12 cellular contexts compared by ENCODE assay signal in genomic region chr2:235917506-235917905, GRCh38.
"Had no signal": no experiment of that assay in that cellular context is flagged by ENCODE, and none has a peak within 500 bp of the region (broad histone marks: within the 10 kb centered on the region; RNA-seq: fewer than 3 reads in every experiment).

No MANE protein-coding gene starts in this region.

- H3K36me3 ChIP-seq: brain microvascular endothelial cell had no signal

- H3K36me3 Mint-ChIP-seq: stimulated activated memory B cell treated with anti-CD40 and anti-IgM and Interleukin-4, amounts not matched to agents 10 μg/mL and 1 μg/mL and 100 μg/mL, for 72 hours had no signal

- H3K4me1 ChIP-seq: tibial artery had no signal

- H3K4me1 Mint-ChIP-seq: mesothelial cell of epicardium; stimulated activated memory B cell treated with anti-CD40 and anti-IgM and Interleukin-4, amounts not matched to agents 10 μg/mL and 1 μg/mL and 100 μg/mL, for 72 hours; T-helper 17 cell had no signal

- H3K4me3 Mint-ChIP-seq: dendritic cell treated with granulocyte-macrophage colony-stimulating factor and Interleukin-4, amounts not matched to agents 40 ng/mL and 50 ng/mL, for 4 days; effector memory CD8-positive, alpha-beta T cell; mesothelial cell of epicardium; stimulated activated memory B cell treated with anti-CD40 and anti-IgM and Interleukin-4, amounts not matched to agents 10 μg/mL and 1 μg/mL and 100 μg/mL, for 72 hours; T-helper 17 cell had no signal

- H3K27me3 ChIP-seq: brain microvascular endothelial cell, tibial artery had no signal

- H3K9me3 ChIP-seq: tibial artery had no signal

- H3K27ac Mint-ChIP-seq: activated T-helper 2 cell treated with anti-CD3 and anti-CD28 coated beads, Interferon-gamma antibody, Interleukin-2, Interleukin-4, amounts not matched to agents 10 μg/mL and 5 μg/mL and 100 μg/mL, durations not matched to agents 14 hours and 24 hours and 36 hours; dendritic cell treated with granulocyte-macrophage colony-stimulating factor and Interleukin-4, amounts not matched to agents 40 ng/mL and 50 ng/mL, for 4 days; effector memory CD8-positive, alpha-beta T cell; mesothelial cell of epicardium; stimulated activated memory B cell treated with anti-CD40 and anti-IgM and Interleukin-4, amounts not matched to agents 10 μg/mL and 1 μg/mL and 100 μg/mL, for 72 hours; T-helper 17 cell had no signal

- H3K4me3 ChIP-seq: tibial artery had no signal

- H3K27ac ChIP-seq: brain microvascular endothelial cell, tibial artery had no signal

- H3K27me3 Mint-ChIP-seq: dendritic cell treated with granulocyte-macrophage colony-stimulating factor and Interleukin-4, amounts not matched to agents 40 ng/mL and 50 ng/mL, for 4 days; effector memory CD8-positive, alpha-beta T cell had no signal

- DNase-seq: activated naive CD4-positive, alpha-beta T cell treated with anti-CD3 and anti-CD28 coated beads, Interleukin-2, amount 50 U/mL, for 16 hours; brain microvascular endothelial cell; effector memory CD8-positive, alpha-beta T cell; kidney glomerular epithelial cell; right cardiac atrium; small intestine; T-helper 17 cell; tibial artery had no signal
